ENCODE assay signal across 8 cellular contexts in genomic region chr1:46603858-46604549, GRCh38. TPM values are rescaled to one million over a fixed set of nuclear protein-coding genes. Genes with fewer than 3 reads are reported as not detected.
DNase-seq lines count a peak whose midpoint lies in the region; ATAC-seq lines count a peak whose summit lies in the region.

MKNK1 (minus strand) TSS chr1:46604268; CDS start chr1:46583327, 20,941 bp downstream.

- DNase-seq in NCI-H2029 (lab: John Stamatoyannopoulos, UW) (peak; percentile 99), T1000 (lab: John Stamatoyannopoulos, UW) (peak; percentile 95), astrocyte of the hippocampus (ENCODE audit: low read depth, low spot score) (peak; percentile 99), hepatic stellate cell (ENCODE audit: low spot score) (peak; percentile 100), renal cortical epithelial cell (ENCODE audit: low read depth) (peak; percentile 82), NCI-H1105 (lab: John Stamatoyannopoulos, UW) (no peak)

- ATAC-seq in GM18499 (IDR thresholded peaks at IDR 0.05; ENCODE audit: insufficient read depth, unreplicated experiment): peak; percentile 90
- peak; percentile 86 for ATAC-seq in HG02943 (IDR thresholded peaks at IDR 0.05; ENCODE audit: low read depth, unreplicated experiment)

RNA-seq across cellular contexts. Expression of gene MKNK1, which starts in this region (rescaled TPM):
- 17.7 and 20.0 TPM in 2 replicates for total RNA-seq in renal cortical epithelial cell
